In genomic region chr14:60655898-60656754, GRCh38 we compare ENCODE assay signal across 8 cellular contexts. TPM values are rescaled to one million over a fixed set of nuclear protein-coding genes. Genes with fewer than 3 reads are reported as not detected.
DNase-seq lines count a peak whose midpoint lies in the region; ATAC-seq and TF ChIP-seq lines count a peak whose summit lies in the region.

No MANE protein-coding gene starts in this region.

- peaks cover 63% of the 10 kb centered on the region for H3K27me3 ChIP-seq in muscle layer of duodenum (ENCODE audit: low read depth, low read length)

- no peak for TF ChIP-seq CTCF in astrocyte of the cerebellum (IDR thresholded peaks at IDR 0.05; ENCODE audit: low read depth, low read length, missing control alignments)

- H3K27ac ChIP-seq in muscle layer of duodenum (ENCODE audit: low read length): no peak overlapping the region

- ATAC-seq in HG02678 (IDR thresholded peaks at IDR 0.05; ENCODE audit: unreplicated experiment) (no peak), GM21786 (IDR thresholded peaks at IDR 0.05; ENCODE audit: unreplicated experiment) (no peak)

- in situ Hi-C loops in astrocyte of the cerebellum (cut with HindIII; ENCODE audit: low sequenced_read_pairs): no loop called here

- DNase-seq in DMS153 (lab: John Stamatoyannopoulos, UW) (peak; percentile 33), astrocyte of the cerebellum (ENCODE audit: low read depth) (no peak), NCI-H345 (lab: John Stamatoyannopoulos, UW) (no peak), inferior parietal cortex (ENCODE audit: extremely low spot score) (no peak)
- DNase-seq in Jurkat, Clone E6-1 (ENCODE audit: low read depth, low spot score): no peak

- no peaks in the 10 kb centered on the region for H3K36me3 ChIP-seq in muscle layer of duodenum (ENCODE audit: control insufficient read depth in 1 of 2, insufficient read depth in 2 of 2, low read length in 2 of 2)

- H3K9me3 ChIP-seq in muscle layer of duodenum (ENCODE audit: control insufficient read depth in 1 of 2, low read length in 2 of 2): no peaks in the 10 kb centered on the region

- H3K4me1 ChIP-seq in muscle layer of duodenum (ENCODE audit: control insufficient read depth in 1 of 2, insufficient read depth in 2 of 2, low read length in 2 of 2): peaks cover 5 to 28% of the 10 kb centered on the region in 2 donors

- H3K4me3 ChIP-seq in Jurkat, Clone E6-1 (ENCODE audit: low read length): peak overlapping the region; percentile 43
- H3K4me3 ChIP-seq in astrocyte of the cerebellum (ENCODE audit: low read depth, low read length): peak overlapping the region; percentile 53
- peak overlapping the region; percentile 73 to 82 for H3K4me3 ChIP-seq in muscle layer of duodenum (ENCODE audit: low read depth in 1 of 2, low read length in 2 of 2)

RNA-seq across cellular contexts. Expression of gene SIX1, which starts 6.8 kb away (rescaled TPM):
- 2.5 TPM for polyA plus RNA-seq in Jurkat, Clone E6-1 (2012; ENCODE audit: insufficient read depth, insufficient read length)
